29 cellular contexts compared by ENCODE assay signal in genomic region chr6:130337534-130337933, GRCh38.
"Had no signal": no experiment of that assay in that cellular context is flagged by ENCODE, and none has a peak within 500 bp of the region (broad histone marks: within the 10 kb centered on the region; RNA-seq: fewer than 3 reads in every experiment).

No MANE protein-coding gene starts in this region.

- H3K4me2 ChIP-seq: hepatocyte had no signal

- H2AFZ ChIP-seq: hepatocyte had no signal

- FAIRE-seq: islet of Langerhans, pancreas, urothelium cell line had no signal

- H3K27me3 ChIP-seq: foreskin keratinocyte, gastroesophageal sphincter, heart left ventricle, hepatocyte, neutrophil, pancreas, sigmoid colon, spleen, testis, tibial artery, upper lobe of left lung had no signal

- H3K4me1 ChIP-seq: foreskin keratinocyte, gastroesophageal sphincter, heart left ventricle, pancreas, sigmoid colon, spleen, testis, tibial artery, upper lobe of left lung had no signal

- H3K9me3 ChIP-seq: gastroesophageal sphincter, neutrophil, pancreas, sigmoid colon, testis, tibial artery, upper lobe of left lung had no signal

- H3K36me3 Mint-ChIP-seq: natural killer cell treated with Interleukin-12 subunit alpha and Interleukin-12 subunit beta and Interleukin-15 and Interleukin-18, amount 100 ng/mL, for 72 hours; stimulated activated memory B cell treated with anti-CD40 and anti-IgM and Interleukin-4, amounts not matched to agents 10 μg/mL and 1 μg/mL and 100 μg/mL, for 72 hours had no signal

- H3K79me2 ChIP-seq: hepatocyte had no signal

- ATAC-seq: esophagus mucosa; foreskin keratinocyte; gastroesophageal sphincter; heart left ventricle; left cardiac atrium; left ventricle myocardium superior; natural killer cell treated with Interleukin-12 subunit alpha and Interleukin-12 subunit beta and Interleukin-15 and Interleukin-18, amount 100 ng/mL, for 72 hours; pancreas; stimulated activated memory B cell treated with anti-CD40 and anti-IgM and Interleukin-4, amounts not matched to agents 10 μg/mL and 1 μg/mL and 100 μg/mL, for 72 hours; stimulated activated naive CD8-positive, alpha-beta T cell treated with anti-CD3 and anti-CD28 coated beads, Interleukin-15, Interleukin-2, amounts not matched to agents 100 U/mL and 50 U/mL, for 24 hours had no signal

- H3K4me3 Mint-ChIP-seq: memory B cell; naive B cell; natural killer cell treated with Interleukin-12 subunit alpha and Interleukin-12 subunit beta and Interleukin-15 and Interleukin-18, amount 100 ng/mL, for 72 hours; neural crest cell; stimulated activated memory B cell treated with anti-CD40 and anti-IgM and Interleukin-4, amounts not matched to agents 10 μg/mL and 1 μg/mL and 100 μg/mL, for 72 hours had no signal

- H3K27ac ChIP-seq: dorsolateral prefrontal cortex, epithelial cell of prostate, foreskin keratinocyte, gastroesophageal sphincter, heart left ventricle, hepatocyte, neutrophil, pancreas, sigmoid colon, spleen, testis, tibial artery, upper lobe of left lung had no signal

- H3K4me1 Mint-ChIP-seq: memory B cell; naive B cell; neural crest cell; stimulated activated memory B cell treated with anti-CD40 and anti-IgM and Interleukin-4, amounts not matched to agents 10 μg/mL and 1 μg/mL and 100 μg/mL, for 72 hours had no signal

- H3K9me3 Mint-ChIP-seq: natural killer cell treated with Interleukin-12 subunit alpha and Interleukin-12 subunit beta and Interleukin-15 and Interleukin-18, amount 100 ng/mL, for 72 hours had no signal

- H3K27ac Mint-ChIP-seq: memory B cell; natural killer cell treated with Interleukin-12 subunit alpha and Interleukin-12 subunit beta and Interleukin-15 and Interleukin-18, amount 100 ng/mL, for 72 hours; stimulated activated memory B cell treated with anti-CD40 and anti-IgM and Interleukin-4, amounts not matched to agents 10 μg/mL and 1 μg/mL and 100 μg/mL, for 72 hours had no signal

- H3K27me3 Mint-ChIP-seq: memory B cell had no signal

- DNase-seq: cerebellar nuclear complex; dorsolateral prefrontal cortex; effector CD4-positive, alpha-beta T cell; foreskin keratinocyte; heart left ventricle; left cardiac atrium; left ventricle myocardium superior; naive B cell; pancreas; sigmoid colon; spleen; stimulated activated CD4-positive, alpha-beta T cell treated with anti-CD3 and anti-CD28 coated beads, Interleukin-4, amount 100 ng/mL, for 4 hours; stimulated activated naive CD8-positive, alpha-beta T cell treated with anti-CD3 and anti-CD28 coated beads, Interleukin-15, Interleukin-2, amounts not matched to agents 100 U/mL and 50 U/mL, for 24 hours; substantia nigra; testis; tibial artery had no signal

- H3K4me3 ChIP-seq: dorsolateral prefrontal cortex, gastroesophageal sphincter, heart left ventricle, hepatocyte, lung, pancreas, sigmoid colon, spleen, testis, tibial artery, upper lobe of left lung had no signal

- H3K36me3 ChIP-seq: gastroesophageal sphincter, heart left ventricle, neutrophil, pancreas, sigmoid colon, spleen, tibial artery, upper lobe of left lung had no signal
